ENCODE assay signal across 12 cellular contexts in genomic region chr16:87934752-87935425, GRCh38. TPM values are rescaled to one million over a fixed set of nuclear protein-coding genes. Genes with fewer than 3 reads are reported as not detected.
A peak's percentile ranks its signal among the peaks of the same experiment; 100 is the strongest.
DNase-seq lines count a peak whose midpoint lies in the region; ATAC-seq, FAIRE-seq and TF ChIP-seq lines count a peak whose summit lies in the region.
"Not testable (repeated sequence)": the region's sequence is repeated elsewhere in the genome, so short reads cannot be mapped to it uniquely, and the experiment has no call there.
"Had no signal": no experiment of that assay in that cellular context is flagged by ENCODE, and none has a peak within 500 bp of the region (broad histone marks: within the 10 kb centered on the region; RNA-seq: fewer than 3 reads in every experiment).

No MANE protein-coding gene starts in this region.

- not testable (repeated sequence) for H3K27me3 ChIP-seq in BLaER1 treated with 17β-estradiol and CSF1 and Interleukin-3, amounts not matched to agents 10 nM and 100 nM; Peyer's patch; right lobe of liver
- H3K27me3 ChIP-seq in K562 (ENCODE audit: control insufficient read depth in 2 of 2, insufficient read depth in 2 of 2, low read length in 2 of 2) = peaks cover 14 to 44% of the 10 kb centered on the region in 2 experiments; a peak in 4 of 5 replicates

- not testable (repeated sequence) for H3K4me1 ChIP-seq in BLaER1 treated with 17β-estradiol and CSF1 and Interleukin-3, amounts not matched to agents 10 nM and 100 nM; Peyer's patch; K562 (replicated peaks in 1 of 2; ENCODE audit: control insufficient read depth in 2 of 2, insufficient read depth in 2 of 2, low read length in 2 of 2)
- H3K4me1 ChIP-seq in right lobe of liver = peaks cover 0 to 27% (median 11%) of the 10 kb centered on the region in 4 donors

- H3K9me1 ChIP-seq in K562 (ENCODE audit: control insufficient read depth, insufficient read depth, low read length) = not testable (repeated sequence)

- not testable (repeated sequence) for H3K36me3 ChIP-seq in BLaER1 treated with 17β-estradiol and CSF1 and Interleukin-3, amounts not matched to agents 10 nM and 100 nM; Peyer's patch; K562 (ENCODE audit: control insufficient read depth, insufficient read depth, low read length); right lobe of liver

- not testable (repeated sequence) for H3K9me3 ChIP-seq in BLaER1 treated with 17β-estradiol and CSF1 and Interleukin-3, amounts not matched to agents 10 nM and 100 nM (replicated peaks in 1 of 11); Peyer's patch; K562 (replicated peaks; ENCODE audit: control insufficient read depth, insufficient read depth, low read depth, low read length); right lobe of liver

- peaks cover 29% of the 10 kb centered on the region for H3K4me1 Mint-ChIP-seq in stimulated activated memory B cell treated with anti-CD40 and anti-IgM and Interleukin-4, amounts not matched to agents 10 μg/mL and 1 μg/mL and 100 μg/mL, for 72 hours

- H3K36me3 Mint-ChIP-seq in stimulated activated memory B cell treated with anti-CD40 and anti-IgM and Interleukin-4, amounts not matched to agents 10 μg/mL and 1 μg/mL and 100 μg/mL, for 72 hours = not testable (repeated sequence)

- TF ChIP-seq EP300 in K562 (IDR thresholded peaks at IDR 0.05; ENCODE audit: low read length) = not testable (repeated sequence)

- intact Hi-C loops in K562 (cut with micrococcal nuclease); right lobe of liver (cut with DNase I): not testable (repeated sequence)

- TF ChIP-seq RAD21 in K562 (CRISPR knock-in tag; conservative IDR thresholded peaks at IDR 0.05 in 1 of 2, IDR thresholded peaks at IDR 0.05 in 1 of 2) = not testable (repeated sequence)

- peak in 2 of 3 donors; percentile 57 to 60 for DNase-seq in Peyer's patch
- DNase-seq in K562 (ENCODE audit: extremely low read depth in 1 of 4, low spot score in 3 of 4); left lobe of liver (ENCODE audit: low spot score); right lobe of liver: not testable (repeated sequence)

- not testable (repeated sequence) for H3K4me3 ChIP-seq in BLaER1 treated with 17β-estradiol and CSF1 and Interleukin-3, amounts not matched to agents 10 nM and 100 nM; Peyer's patch; K562
- H3K4me3 ChIP-seq in right lobe of liver = peak overlapping the region; percentile 46 to 74 (median 62)

- H2AFZ ChIP-seq in K562 (ENCODE audit: low read depth, low read length) = not testable (repeated sequence)

- H3K27ac ChIP-seq in BLaER1 treated with 17β-estradiol and CSF1 and Interleukin-3, amounts not matched to agents 10 nM and 100 nM; Peyer's patch; K562 (ENCODE audit: extremely low read depth, low read depth, low read length): not testable (repeated sequence)
- H3K27ac ChIP-seq in right lobe of liver = peak overlapping the region; percentile 57 to 93 (median 84)

- peaks cover 11% of the 10 kb centered on the region for H3K27me3 Mint-ChIP-seq in stimulated activated memory B cell treated with anti-CD40 and anti-IgM and Interleukin-4, amounts not matched to agents 10 μg/mL and 1 μg/mL and 100 μg/mL, for 72 hours

- not testable (repeated sequence) for ATAC-seq in K562; right lobe of liver; stimulated activated memory B cell treated with anti-CD40 and anti-IgM and Interleukin-4, amounts not matched to agents 10 μg/mL and 1 μg/mL and 100 μg/mL, for 72 hours
- ATAC-seq in left lobe of liver = peak; percentile 0

- H3K27ac Mint-ChIP-seq in stimulated activated memory B cell treated with anti-CD40 and anti-IgM and Interleukin-4, amounts not matched to agents 10 μg/mL and 1 μg/mL and 100 μg/mL, for 72 hours = peak overlapping the region; percentile 47

- not testable (repeated sequence) for H3K79me2 ChIP-seq in K562 (ENCODE audit: control insufficient read depth, insufficient read depth, low read length)

- H3K4me3 Mint-ChIP-seq in stimulated activated memory B cell treated with anti-CD40 and anti-IgM and Interleukin-4, amounts not matched to agents 10 μg/mL and 1 μg/mL and 100 μg/mL, for 72 hours = not testable (repeated sequence)

- not testable (repeated sequence) for BruUV-seq in K562 (replicated peaks; lab: Mats Ljungman, UMichigan)

- H3K9me3 Mint-ChIP-seq in stimulated activated memory B cell treated with anti-CD40 and anti-IgM and Interleukin-4, amounts not matched to agents 10 μg/mL and 1 μg/mL and 100 μg/mL, for 72 hours = not testable (repeated sequence)

- 25% methylated on average over 16 of the region's 19 CpGs for WGBS in K562 (ENCODE audit: insufficient coverage, low coverage, missing lambda C conversion rate)
- 28% methylated on average over 7 of the region's 19 CpGs for WGBS in right lobe of liver (ENCODE audit: insufficient coverage, low coverage, low lambda C conversion rate, missing lambda C conversion rate)

- not testable (repeated sequence) for H3K9ac ChIP-seq in BLaER1 treated with 17β-estradiol and CSF1 and Interleukin-3, amounts not matched to agents 10 nM and 100 nM
- H3K9ac ChIP-seq in K562 (ENCODE audit: insufficient read depth in 1 of 2, low read depth in 2 of 2, low read length in 2 of 2) = peak overlapping the region in 1 of 2 experiments; percentile 35; a peak in 2 of 4 replicates

- peak overlapping the region in 8 of 11 experiments; percentile 14 to 63 (median 54); a peak in 12 of 22 replicates for H3K4me2 ChIP-seq in BLaER1 treated with 17β-estradiol and CSF1 and Interleukin-3, amounts not matched to agents 10 nM and 100 nM
- not testable (repeated sequence) for H3K4me2 ChIP-seq in K562 (ENCODE audit: insufficient read depth, low read length)

- POLR2A ChIA-PET in K562 (lab: Yijun Ruan, JAX) = not testable (repeated sequence)

- in situ Hi-C loops in K562 (cut with MboI) = not testable (repeated sequence)

- H4K20me1 ChIP-seq in BLaER1 treated with 17β-estradiol and CSF1 and Interleukin-3, amounts not matched to agents 10 nM and 100 nM; K562 (replicated peaks; ENCODE audit: control insufficient read depth, insufficient read depth, low read length): not testable (repeated sequence)

- not testable (repeated sequence) for TF ChIP-seq CTCF in Peyer's patch (IDR thresholded peaks at IDR 0.05); K562 (IDR thresholded peaks at IDR 0.05 in 2 of 3, conservative IDR thresholded peaks at IDR 0.05 in 1 of 3; ENCODE audit: insufficient read depth in 2 of 3, low read depth in 1 of 3, low read length in 3 of 3); right lobe of liver (IDR thresholded peaks at IDR 0.05)

- FAIRE-seq in K562 (lab: Jason Lieb, UNC) = peak; percentile 35

- CTCF ChIA-PET in K562 (lab: Yijun Ruan, JAX; ENCODE audit: low intra/inter-chr PET ratio) = not testable (repeated sequence)

- TF ChIP-seq POLR2A in Peyer's patch (IDR thresholded peaks at IDR 0.05); K562 (conservative IDR thresholded peaks at IDR 0.05); right lobe of liver (IDR thresholded peaks at IDR 0.05): not testable (repeated sequence)

RNA-seq across cellular contexts. Expression of gene CA5A, which starts 1.4 kb away (rescaled TPM):
- not detected for total RNA-seq in Peyer's patch
- not detected in 2 replicates for total RNA-seq in K562 (2011; cell fraction: chromatin; rRNA removed; ENCODE audit: low replicate concordance)
- total RNA-seq in K562 (2011; cell fraction: nucleolus; rRNA removed) = 0.66 TPM in 1 of 2 replicates, not detected in the other
- not detected in 2 replicates for total RNA-seq in K562 (2011; cell fraction: nucleoplasm; rRNA removed)
- total RNA-seq in K562 (2014; rRNA removed) = not detected in 2 replicates
- total RNA-seq in K562 (2014; rRNA removed; fragmentation: Illumina TruSeq; extraction: Trizol) = not detected in 2 replicates
- total RNA-seq in K562 (2015; rRNA removed; fragmentation: Illumina TruSeq; extraction: Trizol) = not detected in 2 replicates
- not detected in 2 replicates for total RNA-seq in K562 (2021)
- polyA plus RNA-seq in K562 (2011; rRNA removed) = not detected in 2 replicates
- not detected in 2 replicates for polyA plus RNA-seq in K562 (2011; cell fraction: cytosol; rRNA removed)
- 0.18 TPM in 1 of 2 replicates, not detected in the other for polyA plus RNA-seq in K562 (2011; cell fraction: nucleus; rRNA removed)
- 0.07 and 0.15 TPM in 2 replicates for polyA plus RNA-seq in K562 (2012)
- not detected in 2 replicates for polyA plus RNA-seq in K562 (2014; fragmentation: Illumina TruSeq; extraction: Trizol)
- polyA plus RNA-seq in K562 (2014; fragmentation: Nextera tagmentation; extraction: Ambion mirVana) = not detected
- not detected in 2 replicates for polyA plus RNA-seq in K562 (2014; rRNA removed)
- 0.04 TPM in 1 of 2 replicates, not detected in the other for polyA minus RNA-seq in K562 (2011; rRNA and poly(A)+ RNA removed)
- polyA minus RNA-seq in K562 (2011; cell fraction: cytosol; rRNA and poly(A)+ RNA removed) = not detected in 2 replicates
- polyA minus RNA-seq in K562 (2011; cell fraction: nucleus; rRNA and poly(A)+ RNA removed) = not detected in 2 replicates
- 35.7 TPM for total RNA-seq in left lobe of liver
- total RNA-seq in right lobe of liver = 10 to 100 TPM; 26.5 to 59.6 (median 30.2) TPM
- total RNA-seq: A172; A673; Calu3; CD4-positive, alpha-beta memory T cell; Daoy; G401 had no signal
- polyA plus RNA-seq: CD4-positive, alpha-beta memory T cell had no signal

RNA-seq across cellular contexts. Expression of gene BANP, which starts 16.3 kb away (rescaled TPM):
- total RNA-seq in Peyer's patch (100 to 1,000 TPM in 1 of 4 donors, 10 to 100 TPM in 3; 27.6 to 113 (median 42.7) TPM), K562 (2014; rRNA removed) (17.1 and 22.1 TPM in 2 replicates), K562 (2014; rRNA removed; fragmentation: Illumina TruSeq; extraction: Trizol) (10.7 and 15.6 TPM in 2 replicates), K562 (2015; rRNA removed; fragmentation: Illumina TruSeq; extraction: Trizol) (14.4 and 16.1 TPM in 2 replicates), K562 (2021) (21.7 and 25.7 TPM in 2 replicates), left lobe of liver (22.4 TPM), right lobe of liver (10 to 100 TPM; 11.2 to 20.7 (median 18.8) TPM)
- 107 and 121 TPM in 2 replicates for total RNA-seq in K562 (2011; cell fraction: chromatin; rRNA removed; ENCODE audit: low replicate concordance)
- 56.7 and 71.4 TPM in 2 replicates for total RNA-seq in K562 (2011; cell fraction: nucleolus; rRNA removed)
- total RNA-seq in K562 (2011; cell fraction: nucleoplasm; rRNA removed) = 79.5 and 85.3 TPM in 2 replicates
- polyA plus RNA-seq in K562 (2011; rRNA removed) (12.1 and 13.1 TPM in 2 replicates), K562 (2014; fragmentation: Illumina TruSeq; extraction: Trizol) (13.0 and 19.2 TPM in 2 replicates), K562 (2014; fragmentation: Nextera tagmentation; extraction: Ambion mirVana) (1 to 10 TPM; 4.6 to 4.7 TPM), K562 (2014; rRNA removed) (16.0 and 19.0 TPM in 2 replicates)
- polyA plus RNA-seq in K562 (2011; cell fraction: cytosol; rRNA removed) = 13.7 and 18.2 TPM in 2 replicates
- 30.9 and 42.3 TPM in 2 replicates for polyA plus RNA-seq in K562 (2011; cell fraction: nucleus; rRNA removed)
- 19.2 and 21.4 TPM in 2 replicates for polyA plus RNA-seq in K562 (2012)
- 22.0 and 25.5 TPM in 2 replicates for polyA minus RNA-seq in K562 (2011; rRNA and poly(A)+ RNA removed)
- polyA minus RNA-seq in K562 (2011; cell fraction: cytosol; rRNA and poly(A)+ RNA removed) = 12.1 and 21.2 TPM in 2 replicates
- polyA minus RNA-seq in K562 (2011; cell fraction: nucleus; rRNA and poly(A)+ RNA removed) = 32.4 and 45.1 TPM in 2 replicates

Comparison
In these comparisons a context has a peak if more than half of its experiments do, and no peak if none do; other contexts are left out.
1. RNA of gene CA5A, which starts 1.4 kb away (total RNA-seq): 35.7 TPM in left lobe of liver (single experiment) and 26.5 to 59.6 TPM in right lobe of liver; 0.66 TPM in K562 and not detected in Peyer's patch; every median in the first group is over 10 times any median in the second.